In the genomic region with DNA sequence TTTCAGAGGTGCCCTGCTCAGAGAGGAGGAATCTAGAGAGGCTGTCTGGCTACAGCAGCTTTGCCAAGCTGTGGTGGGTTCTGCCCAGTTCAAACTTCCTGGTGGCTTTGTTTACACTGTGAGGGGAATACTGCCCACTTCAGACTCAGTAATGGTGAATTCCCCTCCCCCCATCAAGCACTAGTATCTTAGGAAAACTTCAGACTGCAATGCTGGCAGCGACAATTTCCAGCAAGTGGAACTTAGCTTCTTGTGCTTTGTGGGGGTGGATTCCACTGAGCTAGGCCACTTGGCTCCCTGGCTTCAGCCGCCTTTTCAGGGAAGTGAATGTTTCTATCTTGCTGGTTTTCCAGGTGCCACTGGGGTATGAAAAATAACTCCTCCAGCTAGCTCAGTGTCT, we compare ENCODE assay signal across 23 cellular contexts. TPM values are rescaled to one million over a fixed set of nuclear protein-coding genes. Genes with fewer than 3 reads are reported as not detected.
DNase-seq lines count a peak whose midpoint lies in the region; ATAC-seq, FAIRE-seq and TF ChIP-seq lines count a peak whose summit lies in the region.
"Had no signal": no experiment of that assay in that cellular context is flagged by ENCODE, and none has a peak within 500 bp of the region (broad histone marks: within the 10 kb centered on the region; RNA-seq: fewer than 3 reads in every experiment).

No MANE protein-coding gene starts in this region.

- no peaks in the 10 kb centered on the region for H3K79me1 ChIP-seq in H1 (ENCODE audit: low read depth, low read length)

- H2BK12ac ChIP-seq in H1 (ENCODE audit: low read depth, low read length): no peak overlapping the region

- H3K56ac ChIP-seq in H1 (replicated peaks; ENCODE audit: insufficient read length, low read depth, low read length): no peak overlapping the region

- H3K27ac ChIP-seq in H1 (ENCODE audit: low read depth, low read length): no peak overlapping the region
- H3K27ac ChIP-seq in sigmoid colon: no peak overlapping the region
- H3K27ac ChIP-seq: 22Rv1, BLaER1, C4-2B had no signal

- no peaks in the 10 kb centered on the region for H3K4me1 ChIP-seq in H1 (replicated peaks in 1 of 4; ENCODE audit: control insufficient read depth in 3 of 4, insufficient read depth in 4 of 4, low read length in 3 of 4)
- H3K4me1 ChIP-seq in sigmoid colon: no peaks in the 10 kb centered on the region
- H3K4me1 ChIP-seq: Caco-2 had no signal

- no peaks in the 10 kb centered on the region for H3K9me3 ChIP-seq in H1 (ENCODE audit: insufficient read depth in 2 of 2, low read depth in 1 of 2, low read length in 1 of 2)
- H3K9me3 ChIP-seq in sigmoid colon: no peaks in the 10 kb centered on the region
- H3K9me3 ChIP-seq: BLaER1, Caco-2 had no signal

- H2AFZ ChIP-seq in H1 (ENCODE audit: low read length): peak overlapping the region; percentile 65; the same call in 1 of the 2 replicates

- intact Hi-C loops in sigmoid colon (cut with DNase I): no loop called here

- H3K27ac Mint-ChIP-seq in activated T-helper 17 cell treated with anti-CD3 and anti-CD28 coated beads, Interleukin-2, amount 50 U/mL, for 72 hours: no peak overlapping the region
- H3K27ac Mint-ChIP-seq: B cell; CD4-positive, CD25-positive, alpha-beta regulatory T cell; CD8-positive, alpha-beta T cell had no signal

- no peaks in the 10 kb centered on the region for H4K20me1 ChIP-seq in H1 (replicated peaks in 1 of 2; ENCODE audit: control insufficient read depth in 1 of 2, insufficient read depth in 2 of 2, low read length in 2 of 2)
- H4K20me1 ChIP-seq: BLaER1 had no signal

- H2BK5ac ChIP-seq in H1 (ENCODE audit: low read depth, low read length): no peak overlapping the region

- H4K8ac ChIP-seq in H1 (ENCODE audit: extremely low read depth, insufficient read depth, low read length): no peak overlapping the region

- no peak overlapping the region for H3K4ac ChIP-seq in H1 (replicated peaks; ENCODE audit: insufficient read length, low read depth, low read length)

- CTCF ChIA-PET in H1 (lab: Charles Lee; ENCODE audit: partially characterized antibody): interaction anchor here (1.6 kb wide), 1 partner anchor 63 kb away, joined by 3 read pairs; no protein-coding TSS in a partner anchor

- H3K9ac ChIP-seq in H1 (replicated peaks in 1 of 4; ENCODE audit: extremely low read depth in 1 of 4, low read depth in 3 of 4, low read length in 3 of 4): no peak overlapping the region
- H3K9ac ChIP-seq: BLaER1 had no signal

- no peaks in the 10 kb centered on the region for H3K36me3 ChIP-seq in H1 (ENCODE audit: control insufficient read depth in 2 of 4, insufficient read depth in 4 of 4, low read length in 3 of 4)
- no peaks in the 10 kb centered on the region for H3K36me3 ChIP-seq in sigmoid colon
- H3K36me3 ChIP-seq: BLaER1 had no signal

- FAIRE-seq in H1 (lab: Jason Lieb, UNC): no peak
- FAIRE-seq in D721Med (lab: Jason Lieb, UNC): no peak
- FAIRE-seq: A204.1, G401.6, GM12892 had no signal

- H3K23ac ChIP-seq in H1 (ENCODE audit: insufficient read length): no peak overlapping the region

- no peaks in the 10 kb centered on the region for H3K27me3 Mint-ChIP-seq in activated T-helper 17 cell treated with anti-CD3 and anti-CD28 coated beads, Interleukin-2, amount 50 U/mL, for 72 hours
- H3K27me3 Mint-ChIP-seq: CD4-positive, CD25-positive, alpha-beta regulatory T cell had no signal

- H3K27me3 ChIP-seq in H1 (replicated peaks in 1 of 4; ENCODE audit: control insufficient read depth in 3 of 4, extremely low read depth in 1 of 4, insufficient read depth in 3 of 4, low read length in 3 of 4): no peaks in the 10 kb centered on the region
- no peaks in the 10 kb centered on the region for H3K27me3 ChIP-seq in sigmoid colon
- H3K27me3 ChIP-seq: BLaER1 had no signal

- 82% methylated on average over 2 of the region's 2 CpGs; no CpG with 5 or more reads in 1 of the 2 experiments for WGBS in H1 (ENCODE audit: extremely low coverage in 1 of 2, insufficient coverage in 1 of 2, insufficient read length in 1 of 2, insufficient replicate concordance in 2 of 2, low coverage in 1 of 2, low lambda C conversion rate in 2 of 2, missing lambda C conversion rate in 1 of 2), 2 experiments
- WGBS in sigmoid colon, 2 donors: 90 to 95% methylated on average over 2 of the region's 2 CpGs

- TF ChIP-seq EP300 in H1 (IDR thresholded peaks at IDR 0.05; ENCODE audit: borderline replicate concordance in 1 of 2, low read depth in 2 of 2, low read length in 2 of 2) (no peak), sigmoid colon (IDR thresholded peaks at IDR 0.05) (no peak)

- no peak overlapping the region for H3K14ac ChIP-seq in H1 (ENCODE audit: insufficient read length)

- no peak overlapping the region for H3K4me3 Mint-ChIP-seq in activated T-helper 17 cell treated with anti-CD3 and anti-CD28 coated beads, Interleukin-2, amount 50 U/mL, for 72 hours
- H3K4me3 Mint-ChIP-seq: B cell; CD4-positive, CD25-positive, alpha-beta regulatory T cell; CD8-positive, alpha-beta T cell; H9 had no signal

- ATAC-seq in activated T-helper 17 cell treated with anti-CD3 and anti-CD28 coated beads, Interleukin-2, amount 50 U/mL, for 72 hours (replicated peaks): no peak
- ATAC-seq: CD8-positive, alpha-beta T cell; HCT116 had no signal

- no peak overlapping the region for H2BK20ac ChIP-seq in H1 (ENCODE audit: low read length)

- H3K23me2 ChIP-seq in H1 (ENCODE audit: low read depth, low read length): no peaks in the 10 kb centered on the region

- H3K4me1 Mint-ChIP-seq in activated T-helper 17 cell treated with anti-CD3 and anti-CD28 coated beads, Interleukin-2, amount 50 U/mL, for 72 hours: no peaks in the 10 kb centered on the region
- H3K4me1 Mint-ChIP-seq: B cell; CD4-positive, CD25-positive, alpha-beta regulatory T cell; H9 had no signal

- no peak overlapping the region for H4K5ac ChIP-seq in H1 (ENCODE audit: insufficient read length, low read depth, low read length)

- no peak overlapping the region for H2BK120ac ChIP-seq in H1 (replicated peaks; ENCODE audit: low read depth, low read length)

- no peak for TF ChIP-seq POLR2A in H1 (IDR thresholded peaks at IDR 0.05; ENCODE audit: control extremely low read depth in 1 of 2, low read depth in 2 of 2, low read length in 2 of 2)
- no peak for TF ChIP-seq POLR2A in sigmoid colon (IDR thresholded peaks at IDR 0.05)

- no peaks in the 10 kb centered on the region for H3K36me3 Mint-ChIP-seq in activated T-helper 17 cell treated with anti-CD3 and anti-CD28 coated beads, Interleukin-2, amount 50 U/mL, for 72 hours (ENCODE audit: low read depth)
- H3K36me3 Mint-ChIP-seq: CD4-positive, CD25-positive, alpha-beta regulatory T cell; CD8-positive, alpha-beta T cell had no signal

- H2BK15ac ChIP-seq in H1 (ENCODE audit: low read length): no peak overlapping the region

- H4K91ac ChIP-seq in H1 (replicated peaks; ENCODE audit: insufficient read length, low read length): no peak overlapping the region

- TF ChIP-seq CTCF in H1 (IDR thresholded peaks at IDR 0.05; ENCODE audit: control extremely low read depth in 1 of 3, insufficient read depth in 1 of 3, low read depth in 1 of 3, low read length in 3 of 3) (no peak), sigmoid colon (IDR thresholded peaks at IDR 0.05) (no peak), D721Med (IDR thresholded peaks at IDR 0.05; ENCODE audit: insufficient read depth, missing control alignments) (no peak)

- POLR2A ChIA-PET in H1 (lab: Charles Lee; ENCODE audit: partially characterized antibody): no interaction called here

- no peak overlapping the region for H3K18ac ChIP-seq in H1 (ENCODE audit: extremely low read depth, low read length)

- H3K4me3 ChIP-seq in H1 (ENCODE audit: extremely low read depth in 1 of 4, insufficient read depth in 2 of 4, low read depth in 3 of 4, low read length in 4 of 4) (no peak overlapping the region), sigmoid colon (no peak overlapping the region)
- H3K4me3 ChIP-seq: BLaER1 had no signal

- no peaks in the 10 kb centered on the region for H3K79me2 ChIP-seq in H1 (ENCODE audit: control insufficient read depth in 1 of 2, insufficient read depth in 2 of 2, low read length in 2 of 2)

- H3K4me2 ChIP-seq in H1 (ENCODE audit: insufficient read depth in 1 of 2, low read depth in 2 of 2, low read length in 2 of 2): no peak overlapping the region
- H3K4me2 ChIP-seq: BLaER1 had no signal

- peak; percentile 13 for DNase-seq in DMS53 (lab: John Stamatoyannopoulos, UW)
- no peak for DNase-seq in DMS53 treated with DMSO at 0.1 percent for 48 hours (lab: John Stamatoyannopoulos, UW; ENCODE audit: unreplicated experiment)
- no peak for DNase-seq in H1 (ENCODE audit: low read depth in 1 of 2, low spot score in 2 of 2)
- peak; percentile 33 for DNase-seq in sigmoid colon
- DNase-seq in NCI-H1048 (lab: John Stamatoyannopoulos, UW): no peak
- DNase-seq in effector CD8-positive, alpha-beta T cell (lab: John Stamatoyannopoulos, UW): no peak
- no peak for DNase-seq in D721Med (ENCODE audit: insufficient read length, low spot score)
- DNase-seq: Caco-2; CD4-positive, CD25-positive, alpha-beta regulatory T cell; CD8-positive, alpha-beta T cell; DMS 273 treated with DMSO at 0.1 percent for 48 hours; DND-41; H9 had no signal

- no peak for TF ChIP-seq RAD21 in H1 (IDR thresholded peaks at IDR 0.05 in 1 of 2, conservative IDR thresholded peaks at IDR 0.05 in 1 of 2; ENCODE audit: low read depth in 2 of 2, low read length in 2 of 2)

- H3K9me3 Mint-ChIP-seq in activated T-helper 17 cell treated with anti-CD3 and anti-CD28 coated beads, Interleukin-2, amount 50 U/mL, for 72 hours: peaks cover 15% of the 10 kb centered on the region

- H2AK5ac ChIP-seq in H1 (ENCODE audit: low read depth, low read length): no peak overlapping the region

TF ChIP-seq in H1, 55 proteins besides CTCF, POLR2A, EP300 and RAD21 (continues in another document):
- no peak for TF ChIP-seq CHD2 (IDR thresholded peaks at IDR 0.05; ENCODE audit: low read length)
- TF ChIP-seq, protein P1, sequence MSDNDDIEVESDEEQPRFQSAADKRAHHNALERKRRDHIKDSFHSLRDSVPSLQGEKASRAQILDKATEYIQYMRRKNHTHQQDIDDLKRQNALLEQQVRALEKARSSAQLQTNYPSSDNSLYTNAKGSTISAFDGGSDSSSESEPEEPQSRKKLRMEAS (IDR thresholded peaks at IDR 0.05): no peak
- TF ChIP-seq NRF1 (IDR thresholded peaks at IDR 0.05; ENCODE audit: low read depth, low read length): no peak

RNA-seq across cellular contexts. Expression of a gene that starts 42.8 kb away (rescaled TPM):
- total RNA-seq in H1 (2021; fragmentation: NEBNext Ultra II Directional; extraction: Animal tissue kit (Norgen Biotek cat#: 25700)): 0.32 TPM in 1 of 2 replicates, not detected in the other
- polyA plus RNA-seq in H1 (2011; rRNA removed): 0.30 and 0.89 TPM in 2 replicates
- 0.34 TPM for polyA plus RNA-seq in H1 (2011; cell fraction: cytosol; rRNA removed)
- 2.5 TPM for polyA plus RNA-seq in H1 (2011; cell fraction: nucleus; rRNA removed)
- 0.42 to 0.87 TPM (median 0.51 TPM) in 4 replicates for polyA plus RNA-seq in H1 (2012, experiment 1 of 2)
- polyA plus RNA-seq in H1 (2012, experiment 2 of 2): 0.22 TPM
- 0.34 TPM for polyA plus RNA-seq in H1 (2013, experiment 1 of 2)
- polyA plus RNA-seq in H1 (2013, experiment 2 of 2): 0.59 TPM
- polyA minus RNA-seq in H1 (2011; rRNA and poly(A)+ RNA removed): 0.78 and 1.2 TPM in 2 replicates
- polyA minus RNA-seq in H1 (2011; cell fraction: cytosol; rRNA and poly(A)+ RNA removed): not detected
- 1.1 TPM for polyA minus RNA-seq in H1 (2011; cell fraction: nucleus; rRNA and poly(A)+ RNA removed)
- under 1 TPM in 2 of 4 donors, not detected in 2; 0.54 to 0.83 TPM for total RNA-seq in sigmoid colon
- 1 to 10 TPM in 1 of 3 donors, under 1 TPM in 1, not detected in 1; 0.22 to 1.4 TPM for polyA plus RNA-seq in sigmoid colon
- total RNA-seq in activated T-helper 17 cell treated with anti-CD3 and anti-CD28 coated beads, Interleukin-2, amount 50 U/mL, for 72 hours: under 1 TPM; 0.16 to 0.17 TPM
- total RNA-seq: CD4-positive, CD25-positive, alpha-beta regulatory T cell; H4 had no signal
- polyA plus RNA-seq: CD4-positive, CD25-positive, alpha-beta regulatory T cell had no signal

Comparison
In these comparisons a context has a peak if more than half of its experiments do, and no peak if none do; other contexts are left out.
1. DNase-seq: peak in DMS53 (single experiment) and sigmoid colon (single experiment); none in DMS53 treated with DMSO at 0.1 percent for 48 hours (single experiment), H1 (0 of 2), NCI-H1048 (single experiment), effector CD8-positive, alpha-beta T cell (single experiment) and D721Med (single experiment).